In the genomic region with DNA sequence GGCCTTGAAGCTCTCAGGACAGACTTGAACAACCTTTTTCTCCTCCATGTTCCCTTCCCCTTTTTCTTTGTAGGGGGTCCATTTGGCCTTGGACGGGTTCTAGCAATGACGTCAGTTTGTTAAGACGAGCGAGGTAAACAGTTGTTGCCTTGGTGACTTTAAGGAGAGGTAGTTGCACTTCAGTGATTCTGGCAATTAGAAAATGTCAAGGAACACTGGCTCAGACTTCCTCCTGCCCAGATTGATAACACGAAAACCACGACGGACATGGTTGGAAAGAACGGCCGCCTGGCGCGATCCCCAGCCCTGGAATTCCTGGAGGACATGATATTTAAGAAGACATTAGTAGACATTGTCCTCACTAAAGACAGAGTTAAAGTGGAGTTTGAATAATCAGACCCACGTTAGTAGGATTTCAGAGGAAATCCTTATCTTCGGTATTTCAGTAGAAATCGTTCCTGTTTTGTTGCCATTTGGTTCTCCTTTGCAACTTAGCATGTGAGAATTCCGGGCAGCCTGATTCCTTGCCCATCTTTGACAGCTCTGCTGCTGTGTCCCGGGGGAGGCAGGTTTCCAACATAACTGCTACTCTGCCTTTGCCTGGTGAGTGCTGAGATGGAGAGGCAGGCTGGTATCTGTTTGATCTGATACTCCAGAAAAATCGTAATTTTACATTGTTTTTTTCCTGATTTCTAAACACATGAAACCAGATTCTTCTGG, we compare ENCODE assay signal across 13 cellular contexts.
DNase-seq lines count a peak whose midpoint lies in the region; ATAC-seq and TF ChIP-seq lines count a peak whose summit lies in the region.
"Had no signal": no experiment of that assay in that cellular context is flagged by ENCODE, and none has a peak within 500 bp of the region (broad histone marks: within the 10 kb centered on the region; RNA-seq: fewer than 3 reads in every experiment).

No MANE protein-coding gene starts in this region.

- peaks cover 58% of the 10 kb centered on the region for H3K4me1 Mint-ChIP-seq in nephron progenitor cell

- no peaks in the 10 kb centered on the region for H3K27me3 Mint-ChIP-seq in nephron progenitor cell (ENCODE audit: low read depth, poor library complexity)

- no peak for TF ChIP-seq CTCF in fibroblast of pulmonary artery (IDR thresholded peaks at IDR 0.05; ENCODE audit: low read length, missing control alignments)
- no peak for TF ChIP-seq CTCF in nephron progenitor cell (IDR thresholded peaks at IDR 0.05)
- TF ChIP-seq CTCF in foreskin keratinocyte (conservative IDR thresholded peaks at IDR 0.05): no peak

- DNase-seq in CD1c-positive myeloid dendritic cell (ENCODE audit: extremely low spot score) (peak; percentile 28), fibroblast of pulmonary artery (ENCODE audit: low read depth) (peak; percentile 71), nephron progenitor cell (peak; percentile 27), foreskin keratinocyte (no peak), activated gamma-delta T cell treated with Interleukin-2 at 50 U/mL for 16 hours (no peak)
- DNase-seq: activated CD4-positive, alpha-beta T cell treated with anti-CD3 and anti-CD28 coated beads, Interleukin-2, amount 50 U/mL, for 1 hour; NCI-H1417 treated with DMSO at 0.1 percent for 48 hours; stimulated activated CD4-positive, alpha-beta T cell treated with anti-CD3 and anti-CD28 coated beads, Interleukin-1b, Interleukin-23, amount 100 ng/mL, for 48 hours; stimulated activated CD8-positive, alpha-beta memory T cell treated with anti-CD3 and anti-CD28 coated beads, Interleukin-4, amount 100 ng/mL, for 48 hours had no signal

- H3K27me3 ChIP-seq in foreskin keratinocyte: no peaks in the 10 kb centered on the region
- H3K27me3 ChIP-seq: ascending aorta had no signal

- no peak for ATAC-seq in esophagus mucosa
- no peak for ATAC-seq in foreskin keratinocyte
- ATAC-seq in GM18519 (IDR thresholded peaks at IDR 0.05; ENCODE audit: low FRiP score, unreplicated experiment): no peak

- H3K27ac Mint-ChIP-seq in nephron progenitor cell: peak overlapping the region; percentile 95

- no peaks in the 10 kb centered on the region; the same call in 1 of the 2 replicates for H3K36me3 ChIP-seq in KOPT-K1 (ENCODE audit: insufficient read depth, low read length)
- H3K36me3 ChIP-seq: ascending aorta had no signal

- H3K9me3 Mint-ChIP-seq in nephron progenitor cell: no peaks in the 10 kb centered on the region

- H3K4me3 Mint-ChIP-seq in nephron progenitor cell: no peak overlapping the region

- H3K36me3 Mint-ChIP-seq in nephron progenitor cell (ENCODE audit: low read depth): peaks cover 85% of the 10 kb centered on the region

- no peaks in the 10 kb centered on the region for H3K9me3 ChIP-seq in KOPT-K1 (ENCODE audit: insufficient read depth, low read length, poor library complexity, severe bottlenecking)
- H3K9me3 ChIP-seq: ascending aorta had no signal

- no peaks in the 10 kb centered on the region for H3K4me1 ChIP-seq in foreskin keratinocyte

- no peak overlapping the region for H3K4me3 ChIP-seq in fibroblast of pulmonary artery (replicated peaks; ENCODE audit: low read depth, low read length)
- H3K4me3 ChIP-seq: ascending aorta had no signal

- H3K27ac ChIP-seq in KOPT-K1 (ENCODE audit: low read depth, low read length, poor library complexity, severe bottlenecking) (peak overlapping the region; percentile 16), foreskin keratinocyte (no peak overlapping the region)
- H3K27ac ChIP-seq: ascending aorta had no signal

Comparison
In these comparisons a context has a peak if more than half of its experiments do, and no peak if none do; other contexts are left out.
1. DNase-seq: peak in CD1c-positive myeloid dendritic cell (single experiment), fibroblast of pulmonary artery (single experiment) and nephron progenitor cell (single experiment); none in foreskin keratinocyte (0 of 2) and activated gamma-delta T cell treated with Interleukin-2 at 50 U/mL for 16 hours (single experiment).